In the genomic region with DNA sequence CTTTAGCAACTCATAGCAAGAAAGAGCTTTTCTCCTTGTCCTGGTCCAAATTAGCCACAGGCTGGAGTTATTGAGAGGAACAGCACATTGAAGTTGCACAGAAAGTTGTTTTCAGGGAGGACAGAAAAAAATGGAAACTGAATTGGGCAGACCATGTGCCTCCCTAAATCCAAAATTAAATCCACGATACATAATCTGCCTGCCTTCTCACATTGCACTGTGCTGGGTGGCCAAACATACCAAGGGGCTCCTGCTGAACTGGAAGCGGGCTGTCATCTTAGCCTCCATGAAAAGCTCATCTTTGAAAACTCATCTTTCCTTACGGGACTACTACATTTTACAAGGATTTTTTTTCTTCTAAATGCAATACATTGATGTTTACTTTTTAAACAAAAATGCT, we compare ENCODE assay signal across 1 cellular context.
TF ChIP-seq lines count a peak whose summit lies in the region.

No MANE protein-coding gene starts in this region.

TF ChIP-seq in IMR-90, 13 proteins besides CTCF, POLR2A, EP300 and RAD21 (continued from another document):
- TF ChIP-seq, protein P1, sequence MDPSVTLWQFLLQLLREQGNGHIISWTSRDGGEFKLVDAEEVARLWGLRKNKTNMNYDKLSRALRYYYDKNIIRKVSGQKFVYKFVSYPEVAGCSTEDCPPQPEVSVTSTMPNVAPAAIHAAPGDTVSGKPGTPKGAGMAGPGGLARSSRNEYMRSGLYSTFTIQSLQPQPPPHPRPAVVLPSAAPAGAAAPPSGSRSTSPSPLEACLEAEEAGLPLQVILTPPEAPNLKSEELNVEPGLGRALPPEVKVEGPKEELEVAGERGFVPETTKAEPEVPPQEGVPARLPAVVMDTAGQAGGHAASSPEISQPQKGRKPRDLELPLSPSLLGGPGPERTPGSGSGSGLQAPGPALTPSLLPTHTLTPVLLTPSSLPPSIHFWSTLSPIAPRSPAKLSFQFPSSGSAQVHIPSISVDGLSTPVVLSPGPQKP (IDR thresholded peaks at IDR 0.05; ENCODE audit: borderline replicate concordance, low read depth, low read length): no peak
- TF ChIP-seq, protein P2, sequence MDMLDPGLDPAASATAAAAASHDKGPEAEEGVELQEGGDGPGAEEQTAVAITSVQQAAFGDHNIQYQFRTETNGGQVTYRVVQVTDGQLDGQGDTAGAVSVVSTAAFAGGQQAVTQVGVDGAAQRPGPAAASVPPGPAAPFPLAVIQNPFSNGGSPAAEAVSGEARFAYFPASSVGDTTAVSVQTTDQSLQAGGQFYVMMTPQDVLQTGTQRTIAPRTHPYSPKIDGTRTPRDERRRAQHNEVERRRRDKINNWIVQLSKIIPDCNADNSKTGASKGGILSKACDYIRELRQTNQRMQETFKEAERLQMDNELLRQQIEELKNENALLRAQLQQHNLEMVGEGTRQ (IDR thresholded peaks at IDR 0.05; ENCODE audit: low read depth, low read length): no peak
- TF ChIP-seq MXI1 (IDR thresholded peaks at IDR 0.05; ENCODE audit: borderline replicate concordance, low read depth, low read length) (no peak), CEBPB (IDR thresholded peaks at IDR 0.05; ENCODE audit: low read depth, low read length) (no peak), BHLHE40 (IDR thresholded peaks at IDR 0.05; ENCODE audit: low read depth, low read length) (no peak), CHD1 (IDR thresholded peaks at IDR 0.05; ENCODE audit: low read depth, low read length) (no peak)
